ENCODE assay signal across 24 cellular contexts in genomic region chr19:6672693-6673290, GRCh38. TPM values are rescaled to one million over a fixed set of nuclear protein-coding genes. Genes with fewer than 3 reads are reported as not detected.
DNase-seq lines count a peak whose midpoint lies in the region; ATAC-seq, FAIRE-seq and TF ChIP-seq lines count a peak whose summit lies in the region.
"Had no signal": no experiment of that assay in that cellular context is flagged by ENCODE, and none has a peak within 500 bp of the region (broad histone marks: within the 10 kb centered on the region; RNA-seq: fewer than 3 reads in every experiment).

No MANE protein-coding gene starts in this region.

- BruUV-seq in K562 (replicated peaks; lab: Mats Ljungman, UMichigan) = no TSS peak

- no peaks in the 10 kb centered on the region for H3K27me3 Mint-ChIP-seq in activated CD4-positive, alpha-beta T cell treated with anti-CD3 and anti-CD28 coated beads for 36 hours
- no peaks in the 10 kb centered on the region for H3K27me3 Mint-ChIP-seq in CD8-positive, alpha-beta T cell (ENCODE audit: low read depth)

- H3K9me3 Mint-ChIP-seq in activated CD4-positive, alpha-beta T cell treated with anti-CD3 and anti-CD28 coated beads for 36 hours (ENCODE audit: low read depth) = peaks cover 3% of the 10 kb centered on the region
- H3K9me3 Mint-ChIP-seq in CD8-positive, alpha-beta T cell = no peaks in the 10 kb centered on the region

- no peaks in the 10 kb centered on the region for H3K27me3 ChIP-seq in CD8-positive, alpha-beta T cell (ENCODE audit: insufficient read depth, low read length)
- no peaks in the 10 kb centered on the region for H3K27me3 ChIP-seq in K562 (ENCODE audit: control insufficient read depth in 2 of 2, insufficient read depth in 2 of 2, low read length in 2 of 2)
- H3K27me3 ChIP-seq in liver (ENCODE audit: control insufficient read depth in 4 of 4, insufficient read depth in 4 of 4, low read length in 3 of 4) = no peaks in the 10 kb centered on the region
- no peaks in the 10 kb centered on the region for H3K27me3 ChIP-seq in upper lobe of left lung

- TF ChIP-seq POLR2A in K562 (conservative IDR thresholded peaks at IDR 0.05) = no peak
- TF ChIP-seq POLR2A in upper lobe of left lung (IDR thresholded peaks at IDR 0.05) = no peak

- 52% methylated on average over 6 of the region's 6 CpGs for WGBS in K562 (ENCODE audit: insufficient coverage, low coverage, missing lambda C conversion rate)
- WGBS in liver = 70% methylated on average over 6 of the region's 6 CpGs
- 91 to 92% methylated on average over 6 of the region's 6 CpGs for WGBS in upper lobe of left lung, 2 donors

- H3K4me3 Mint-ChIP-seq in activated CD4-positive, alpha-beta T cell treated with anti-CD3 and anti-CD28 coated beads for 36 hours = no peak overlapping the region
- H3K4me3 Mint-ChIP-seq in CD8-positive, alpha-beta T cell = no peak overlapping the region

- no peak overlapping the region for H3K9ac ChIP-seq in K562 (ENCODE audit: insufficient read depth in 1 of 2, low read depth in 2 of 2, low read length in 2 of 2)
- no peak overlapping the region for H3K9ac ChIP-seq in liver (ENCODE audit: low read depth in 1 of 2, low read length in 2 of 2)
- H3K9ac ChIP-seq: GM23248 had no signal

- H3K4me2 ChIP-seq in K562 (ENCODE audit: insufficient read depth, low read length) = no peak overlapping the region

- no peak for ATAC-seq in activated CD4-positive, alpha-beta T cell treated with anti-CD3 and anti-CD28 coated beads for 36 hours
- ATAC-seq in CD8-positive, alpha-beta T cell = no peak
- no peak for ATAC-seq in K562
- no peak for ATAC-seq in upper lobe of left lung (ENCODE audit: low FRiP score in 2 of 2)
- ATAC-seq: Right ventricle myocardium inferior had no signal

- in situ Hi-C loops in K562 (cut with MboI) = no loop called here

- H3K9me3 ChIP-seq in CD8-positive, alpha-beta T cell (ENCODE audit: low read length) = no peaks in the 10 kb centered on the region
- H3K9me3 ChIP-seq in K562 (replicated peaks; ENCODE audit: control insufficient read depth, insufficient read depth, low read depth, low read length) (no peaks in the 10 kb centered on the region; the same call in 1 of the 2 replicates), liver (ENCODE audit: control insufficient read depth in 4 of 4, low read length in 3 of 4) (no peaks in the 10 kb centered on the region), upper lobe of left lung (no peaks in the 10 kb centered on the region)

- CTCF ChIA-PET in activated CD4-positive, alpha-beta T cell treated with anti-CD3 and anti-CD28 coated beads for 36 hours (lab: Charles Lee) = interaction anchor here (2.4 kb wide), 1 partner anchor 18 kb away, joined by 5 read pairs; no protein-coding TSS in a partner anchor
- CTCF ChIA-PET in CD8-positive, alpha-beta T cell (lab: Charles Lee) = interaction anchor here (0.5 kb wide), 1 partner anchor 146 kb away, joined by 4 read pairs; no protein-coding TSS in a partner anchor
- CTCF ChIA-PET in K562 (lab: Yijun Ruan, JAX; ENCODE audit: low intra/inter-chr PET ratio) = no interaction called here

- H3K4me1 Mint-ChIP-seq in activated CD4-positive, alpha-beta T cell treated with anti-CD3 and anti-CD28 coated beads for 36 hours = peaks cover 61% of the 10 kb centered on the region
- H3K4me1 Mint-ChIP-seq in CD8-positive, alpha-beta T cell (ENCODE audit: low read depth) = peaks cover 61% of the 10 kb centered on the region

- DNase-seq in activated CD4-positive, alpha-beta T cell treated with anti-CD3 and anti-CD28 coated beads for 36 hours = no peak
- no peak for DNase-seq in activated CD4-positive, alpha-beta T cell treated with anti-CD3 and anti-CD28 coated beads, Interleukin-2, amount 50 U/mL, for 1 hour
- no peak for DNase-seq in CD8-positive, alpha-beta T cell
- DNase-seq in K562 (ENCODE audit: extremely low read depth in 1 of 4, low spot score in 3 of 4) (no peak), CD1c-positive myeloid dendritic cell (ENCODE audit: extremely low spot score) (no peak), NCI-H1417 treated with DMSO at 0.1 percent for 48 hours (lab: John Stamatoyannopoulos, UW) (no peak), upper lobe of left lung (no peak)
- DNase-seq: 8988T, DMS153, GDM1, GM23248, HCEC 1CT, MM.1S, NCI-H1092, NCI-H2081 had no signal

- TF ChIP-seq CTCF in CD8-positive, alpha-beta T cell (IDR thresholded peaks at IDR 0.05) = no peak
- TF ChIP-seq CTCF in K562 (IDR thresholded peaks at IDR 0.05 in 2 of 3, conservative IDR thresholded peaks at IDR 0.05 in 1 of 3; ENCODE audit: insufficient read depth in 2 of 3, low read depth in 1 of 3, low read length in 3 of 3) (no peak), liver (IDR thresholded peaks at IDR 0.05; ENCODE audit: low read depth, low read length, missing input control) (no peak), upper lobe of left lung (IDR thresholded peaks at IDR 0.05) (no peak)

- peaks cover 20% of the 10 kb centered on the region for H3K36me3 Mint-ChIP-seq in activated CD4-positive, alpha-beta T cell treated with anti-CD3 and anti-CD28 coated beads for 36 hours (ENCODE audit: low read depth)
- H3K36me3 Mint-ChIP-seq in CD8-positive, alpha-beta T cell = peaks cover 6% of the 10 kb centered on the region

- no peaks in the 10 kb centered on the region for H4K20me1 ChIP-seq in K562 (replicated peaks; ENCODE audit: control insufficient read depth, insufficient read depth, low read length)

- no peak for FAIRE-seq in K562 (lab: Jason Lieb, UNC)
- FAIRE-seq: HTR-8/SVneo, RCC 7860 had no signal

- H3K4me1 ChIP-seq in CD8-positive, alpha-beta T cell (ENCODE audit: insufficient read depth, low read length) = peaks cover 37% of the 10 kb centered on the region
- H3K4me1 ChIP-seq in K562 (replicated peaks in 1 of 2; ENCODE audit: control insufficient read depth in 2 of 2, insufficient read depth in 2 of 2, low read length in 2 of 2) (peaks cover 19 to 22% of the 10 kb centered on the region in 2 experiments), liver (ENCODE audit: control insufficient read depth in 4 of 4, insufficient read depth in 4 of 4, low read length in 3 of 4) (peaks cover 0 to 6% (median 0%) of the 10 kb centered on the region in 4 donors), upper lobe of left lung (peaks cover 2 to 18% (median 8%) of the 10 kb centered on the region in 4 donors)

- H3K4me3 ChIP-seq in CD8-positive, alpha-beta T cell (ENCODE audit: low read depth, low read length) = no peak overlapping the region
- H3K4me3 ChIP-seq in K562 = no peak overlapping the region
- H3K4me3 ChIP-seq in liver (ENCODE audit: low read depth in 1 of 3, low read length in 3 of 3) = no peak overlapping the region
- H3K4me3 ChIP-seq in upper lobe of left lung = no peak overlapping the region
- H3K4me3 ChIP-seq: GM23248 had no signal

- TF ChIP-seq RAD21 in K562 (CRISPR knock-in tag; conservative IDR thresholded peaks at IDR 0.05 in 1 of 2, IDR thresholded peaks at IDR 0.05 in 1 of 2) (no peak), liver (IDR thresholded peaks at IDR 0.05) (no peak)

- H3K79me2 ChIP-seq in K562 (ENCODE audit: control insufficient read depth, insufficient read depth, low read length) = no peaks in the 10 kb centered on the region

- H3K27ac ChIP-seq in CD8-positive, alpha-beta T cell (ENCODE audit: low read depth, low read length) = no peak overlapping the region
- no peak overlapping the region for H3K27ac ChIP-seq in K562 (ENCODE audit: extremely low read depth, low read depth, low read length)
- H3K27ac ChIP-seq in liver (ENCODE audit: low read depth in 1 of 2, low read length in 2 of 2) = peak overlapping the region; percentile 4 to 72
- no peak overlapping the region for H3K27ac ChIP-seq in upper lobe of left lung
- H3K27ac ChIP-seq: GM23248 had no signal

- no peaks in the 10 kb centered on the region for H3K36me3 ChIP-seq in CD8-positive, alpha-beta T cell (ENCODE audit: insufficient read depth, low read length)
- H3K36me3 ChIP-seq in K562 (ENCODE audit: control insufficient read depth, insufficient read depth, low read length) (no peaks in the 10 kb centered on the region; the same call in 2 of the 3 replicates), liver (ENCODE audit: control insufficient read depth in 4 of 4, insufficient read depth in 3 of 4, low read depth in 1 of 4, low read length in 3 of 4) (peaks cover 3 to 31% (median 30%) of the 10 kb centered on the region in 4 donors), upper lobe of left lung (peaks cover 0 to 14% (median 4%) of the 10 kb centered on the region in 4 donors)

- no peaks in the 10 kb centered on the region for H3K9me1 ChIP-seq in K562 (ENCODE audit: control insufficient read depth, insufficient read depth, low read length)

- H2AFZ ChIP-seq in K562 (ENCODE audit: low read depth, low read length) = no peak overlapping the region
- H2AFZ ChIP-seq: GM23248 had no signal

- peak overlapping the region; percentile 26 for H3K27ac Mint-ChIP-seq in activated CD4-positive, alpha-beta T cell treated with anti-CD3 and anti-CD28 coated beads for 36 hours
- H3K27ac Mint-ChIP-seq in CD8-positive, alpha-beta T cell = peak overlapping the region; percentile 6

- TF ChIP-seq EP300 in K562 (IDR thresholded peaks at IDR 0.05; ENCODE audit: low read length) (no peak), upper lobe of left lung (IDR thresholded peaks at IDR 0.05) (no peak)

- intact Hi-C loops in activated CD4-positive, alpha-beta T cell treated with anti-CD3 and anti-CD28 coated beads for 36 hours (cut with DNase I, micrococcal nuclease) = loop anchor here in 1 of 2 experiments (5.0 kb wide), 2 partner anchors 40 to 155 kb away; no protein-coding TSS in a partner anchor
- intact Hi-C loops in CD8-positive, alpha-beta T cell (cut with DNase I, micrococcal nuclease) = loop anchor here in 1 of 2 experiments (5.0 kb wide), 1 partner anchor 40 kb away; no protein-coding TSS in a partner anchor
- intact Hi-C loops in K562 (cut with micrococcal nuclease) = no loop called here

- POLR2A ChIA-PET in activated CD4-positive, alpha-beta T cell treated with anti-CD3 and anti-CD28 coated beads for 36 hours (lab: Charles Lee) = interaction anchor here (0.6 to 0.7 kb wide), 2 partner anchors 125 to 769 kb away, joined by 3 read pairs; no protein-coding TSS in a partner anchor
- POLR2A ChIA-PET in CD8-positive, alpha-beta T cell (lab: Charles Lee) = interaction anchor here (1.0 kb wide), 1 partner anchor 156 kb away, joined by 3 read pairs; no protein-coding TSS in a partner anchor
- POLR2A ChIA-PET in K562 (lab: Yijun Ruan, JAX) = no interaction called here

RNA-seq across cellular contexts. Expression of gene TNFSF14, which starts 2.8 kb away (rescaled TPM):
- 10 to 100 TPM; 31.8 to 33.0 TPM for total RNA-seq in activated CD4-positive, alpha-beta T cell treated with anti-CD3 and anti-CD28 coated beads for 36 hours
- 1 to 10 TPM; 6.9 TPM for total RNA-seq in CD8-positive, alpha-beta T cell
- total RNA-seq in K562 (2011; cell fraction: chromatin; rRNA removed; ENCODE audit: low replicate concordance) = 0.26 and 0.42 TPM in 2 replicates
- 0.39 and 0.50 TPM in 2 replicates for total RNA-seq in K562 (2011; cell fraction: nucleolus; rRNA removed)
- total RNA-seq in K562 (2011; cell fraction: nucleoplasm; rRNA removed) = 0.15 and 0.76 TPM in 2 replicates
- total RNA-seq in K562 (2014; rRNA removed) (0.08 TPM in 1 of 2 replicates, not detected in the other), K562 (2014; rRNA removed; fragmentation: Illumina TruSeq; extraction: Trizol) (0.04 and 0.06 TPM in 2 replicates), K562 (2015; rRNA removed; fragmentation: Illumina TruSeq; extraction: Trizol) (0.04 and 0.07 TPM in 2 replicates), K562 (2021) (0.20 and 0.42 TPM in 2 replicates), liver (10 to 100 TPM; 10.1 to 75.6 TPM), upper lobe of left lung (1 to 10 TPM; 1.7 to 7.3 (median 2.8) TPM)
- polyA plus RNA-seq in K562 (2011; rRNA removed) (0.32 and 0.38 TPM in 2 replicates), K562 (2014; fragmentation: Illumina TruSeq; extraction: Trizol) (0.12 and 0.15 TPM in 2 replicates), K562 (2014; fragmentation: Nextera tagmentation; extraction: Ambion mirVana) (under 1 TPM; 0.01 to 0.04 TPM), K562 (2014; rRNA removed) (not detected in 2 replicates), liver (10 to 100 TPM in 1 of 2 donors, 1 to 10 TPM in 1; 6.5 to 14.7 TPM)
- polyA plus RNA-seq in K562 (2011; cell fraction: cytosol; rRNA removed) = 0.55 and 0.59 TPM in 2 replicates
- 0.27 and 0.34 TPM in 2 replicates for polyA plus RNA-seq in K562 (2011; cell fraction: nucleus; rRNA removed)
- polyA plus RNA-seq in K562 (2012) = 0.20 and 0.26 TPM in 2 replicates
- polyA minus RNA-seq in K562 (2011; rRNA and poly(A)+ RNA removed) = 0.74 and 0.87 TPM in 2 replicates
- polyA minus RNA-seq in K562 (2011; cell fraction: cytosol; rRNA and poly(A)+ RNA removed) = 0.29 TPM in 1 of 2 replicates, not detected in the other
- polyA minus RNA-seq in K562 (2011; cell fraction: nucleus; rRNA and poly(A)+ RNA removed) = 0.11 and 0.13 TPM in 2 replicates
- total RNA-seq: Daoy, GM23248, LHCN-M2, NCI-H460, OCI-LY7 had no signal
- polyA plus RNA-seq: AG04450, GM23248 had no signal

RNA-seq across cellular contexts. Expression of gene C3, which starts 47.7 kb away (rescaled TPM):
- 1 to 10 TPM in 1 of 2 experiments, under 1 TPM in 1; 0.93 to 1.0 TPM for total RNA-seq in activated CD4-positive, alpha-beta T cell treated with anti-CD3 and anti-CD28 coated beads for 36 hours
- total RNA-seq in CD8-positive, alpha-beta T cell = not detected
- 19.5 and 33.3 TPM in 2 replicates for total RNA-seq in K562 (2011; cell fraction: chromatin; rRNA removed; ENCODE audit: low replicate concordance)
- total RNA-seq in K562 (2011; cell fraction: nucleolus; rRNA removed) = 14.5 and 17.5 TPM in 2 replicates
- 15.2 and 15.6 TPM in 2 replicates for total RNA-seq in K562 (2011; cell fraction: nucleoplasm; rRNA removed)
- total RNA-seq in K562 (2014; rRNA removed) (0.59 and 2.0 TPM in 2 replicates), K562 (2014; rRNA removed; fragmentation: Illumina TruSeq; extraction: Trizol) (1.1 and 1.5 TPM in 2 replicates), K562 (2015; rRNA removed; fragmentation: Illumina TruSeq; extraction: Trizol) (2.1 and 2.2 TPM in 2 replicates), K562 (2021) (8.0 and 10.6 TPM in 2 replicates), liver (1,000 to 10,000 TPM; 4,543 to 9,349 TPM), upper lobe of left lung (1,000 to 10,000 TPM in 2 of 6 donors, 100 to 1,000 TPM in 4; 461 to 1,221 (median 854) TPM)
- polyA plus RNA-seq in K562 (2011; rRNA removed) (9.1 and 40.9 TPM in 2 replicates), K562 (2014; fragmentation: Illumina TruSeq; extraction: Trizol) (2.4 and 4.3 TPM in 2 replicates), K562 (2014; fragmentation: Nextera tagmentation; extraction: Ambion mirVana) (1 to 10 TPM; 1.2 to 2.2 TPM), K562 (2014; rRNA removed) (2.5 and 5.4 TPM in 2 replicates), liver (1,000 to 10,000 TPM; 7,734 to 8,295 TPM)
- polyA plus RNA-seq in K562 (2011; cell fraction: cytosol; rRNA removed) = 9.2 and 36.7 TPM in 2 replicates
- polyA plus RNA-seq in K562 (2011; cell fraction: nucleus; rRNA removed) = 23.7 and 50.5 TPM in 2 replicates
- 7.4 and 20.1 TPM in 2 replicates for polyA plus RNA-seq in K562 (2012)
- polyA minus RNA-seq in K562 (2011; rRNA and poly(A)+ RNA removed) = 6.5 and 24.5 TPM in 2 replicates
- 23.9 and 64.6 TPM in 2 replicates for polyA minus RNA-seq in K562 (2011; cell fraction: cytosol; rRNA and poly(A)+ RNA removed)
- 16.2 and 39.1 TPM in 2 replicates for polyA minus RNA-seq in K562 (2011; cell fraction: nucleus; rRNA and poly(A)+ RNA removed)

Comparison
In these comparisons a context has a peak if more than half of its experiments do, and no peak if none do; other contexts are left out.
1. H3K27ac ChIP-seq: peak in liver (2 of 2); none in CD8-positive, alpha-beta T cell (single experiment), K562 (single experiment) and upper lobe of left lung (0 of 4).
2. RNA of gene C3, which starts 47.7 kb away (total RNA-seq): 4,543 to 9,349 TPM in liver and 461 to 1,221 TPM in upper lobe of left lung; 0.59 to 33.3 TPM in K562, 0.93 to 1.0 TPM in activated CD4-positive, alpha-beta T cell treated with anti-CD3 and anti-CD28 coated beads for 36 hours and not detected in CD8-positive, alpha-beta T cell; every median in the first group is over 10 times any median in the second.